ENCODE assay signal across 25 cellular contexts in genomic region chr14:50603565-50603964, GRCh38.
"Had no signal": no experiment of that assay in that cellular context is flagged by ENCODE, and none has a peak within 500 bp of the region (broad histone marks: within the 10 kb centered on the region; RNA-seq: fewer than 3 reads in every experiment).

No MANE protein-coding gene starts in this region.

- H3K4me3 ChIP-seq: adrenal gland, right atrium auricular region, SJSA1, skin epidermis had no signal

- ATAC-seq: activated CD4-positive, CD25-positive, alpha-beta regulatory T cell treated with anti-CD3 and anti-CD28 coated beads, Interleukin-2, amount 50 U/mL, for 24 hours; effector memory CD8-positive, alpha-beta T cell; left ventricle myocardium superior; natural killer cell treated with Interleukin-12 subunit alpha and Interleukin-12 subunit beta and Interleukin-15 and Interleukin-18, amount 100 ng/mL, for 72 hours had no signal

- H3K4me3 Mint-ChIP-seq: activated naive CD4-positive, alpha-beta T cell treated with anti-CD3 and anti-CD28 coated beads, Interleukin-2, amount 50 U/mL, for 24 hours; activated T-cell treated with anti-CD3 and anti-CD28 coated beads, Interleukin-2, amount 50 U/mL, for 24 hours; central memory CD8-positive, alpha-beta T cell; dendritic cell treated with granulocyte-macrophage colony-stimulating factor and Interleukin-4, amounts not matched to agents 40 ng/mL and 50 ng/mL, for 4 days; effector memory CD8-positive, alpha-beta T cell; memory B cell; natural killer cell treated with Interleukin-12 subunit alpha and Interleukin-12 subunit beta and Interleukin-15 and Interleukin-18, amount 100 ng/mL, for 72 hours; T-helper 2 cell treated with Interferon-gamma antibody and Interleukin-4, amounts not matched to agents 5 μg/mL and 100 μg/mL, for 36 hours had no signal

- H3K9me3 Mint-ChIP-seq: activated naive CD4-positive, alpha-beta T cell treated with anti-CD3 and anti-CD28 coated beads, Interleukin-2, amount 50 U/mL, for 24 hours; activated T-cell treated with anti-CD3 and anti-CD28 coated beads, Interleukin-2, amount 50 U/mL, for 24 hours; central memory CD8-positive, alpha-beta T cell; dendritic cell treated with granulocyte-macrophage colony-stimulating factor and Interleukin-4, amounts not matched to agents 40 ng/mL and 50 ng/mL, for 4 days; effector memory CD8-positive, alpha-beta T cell; memory B cell; natural killer cell treated with Interleukin-12 subunit alpha and Interleukin-12 subunit beta and Interleukin-15 and Interleukin-18, amount 100 ng/mL, for 72 hours; T-helper 2 cell treated with Interferon-gamma antibody and Interleukin-4, amounts not matched to agents 5 μg/mL and 100 μg/mL, for 36 hours had no signal

- H3K4me1 ChIP-seq: adrenal gland, right atrium auricular region had no signal

- H3K36me3 ChIP-seq: adrenal gland, right atrium auricular region, SJSA1 had no signal

- H3K27ac Mint-ChIP-seq: activated naive CD4-positive, alpha-beta T cell treated with anti-CD3 and anti-CD28 coated beads, Interleukin-2, amount 50 U/mL, for 24 hours; activated T-cell treated with anti-CD3 and anti-CD28 coated beads, Interleukin-2, amount 50 U/mL, for 24 hours; dendritic cell treated with granulocyte-macrophage colony-stimulating factor and Interleukin-4, amounts not matched to agents 40 ng/mL and 50 ng/mL, for 4 days; effector memory CD8-positive, alpha-beta T cell; memory B cell; natural killer cell treated with Interleukin-12 subunit alpha and Interleukin-12 subunit beta and Interleukin-15 and Interleukin-18, amount 100 ng/mL, for 72 hours; progenitor cell of endocrine pancreas; T-helper 2 cell treated with Interferon-gamma antibody and Interleukin-4, amounts not matched to agents 5 μg/mL and 100 μg/mL, for 36 hours had no signal

- H3K27ac ChIP-seq: adrenal gland, right atrium auricular region, SJSA1, skin epidermis had no signal

- H3K27me3 ChIP-seq: adrenal gland, right atrium auricular region, SJSA1 had no signal

- DNase-seq: activated CD4-positive, alpha-beta T cell treated with anti-CD3 and anti-CD28 coated beads, Interleukin-2, amount 50 U/mL, for 4 hours; activated effector memory CD4-positive, alpha-beta T cell treated with anti-CD3 and anti-CD28 coated beads, Interleukin-2, amount 50 U/mL, for 16 hours; activated T-cell treated with anti-CD3 and anti-CD28 coated beads, Interleukin-2, amount 50 U/mL, for 24 hours; adrenal gland; effector memory CD8-positive, alpha-beta T cell; hippocampal formation; left ventricle myocardium superior; nucleus accumbens; stimulated activated CD4-positive, alpha-beta T cell treated with anti-CD3 and anti-CD28 coated beads, Interleukin-15, amount 100 ng/mL, for 24 hours; stimulated activated CD4-positive, alpha-beta T cell treated with anti-CD3 and anti-CD28 coated beads, Interleukin-4, amount 100 ng/mL, for 4 hours; stimulated activated CD8-positive, alpha-beta memory T cell treated with anti-CD3 and anti-CD28 coated beads, Interleukin-4, amount 100 ng/mL, for 48 hours; stimulated activated naive CD4-positive, alpha-beta T cell treated with Interleukin-2 at 50 U/mL for 16 hours; substantia nigra; trophoblast cell had no signal

- H3K4me1 Mint-ChIP-seq: activated naive CD4-positive, alpha-beta T cell treated with anti-CD3 and anti-CD28 coated beads, Interleukin-2, amount 50 U/mL, for 24 hours; central memory CD8-positive, alpha-beta T cell; memory B cell had no signal

- H3K36me3 Mint-ChIP-seq: activated naive CD4-positive, alpha-beta T cell treated with anti-CD3 and anti-CD28 coated beads, Interleukin-2, amount 50 U/mL, for 24 hours; memory B cell; natural killer cell treated with Interleukin-12 subunit alpha and Interleukin-12 subunit beta and Interleukin-15 and Interleukin-18, amount 100 ng/mL, for 72 hours had no signal

- H3K9me3 ChIP-seq: adrenal gland, right atrium auricular region, SJSA1 had no signal

- H3K27me3 Mint-ChIP-seq: activated naive CD4-positive, alpha-beta T cell treated with anti-CD3 and anti-CD28 coated beads, Interleukin-2, amount 50 U/mL, for 24 hours; activated T-cell treated with anti-CD3 and anti-CD28 coated beads, Interleukin-2, amount 50 U/mL, for 24 hours; central memory CD8-positive, alpha-beta T cell; dendritic cell treated with granulocyte-macrophage colony-stimulating factor and Interleukin-4, amounts not matched to agents 40 ng/mL and 50 ng/mL, for 4 days; effector memory CD8-positive, alpha-beta T cell; memory B cell; natural killer cell treated with Interleukin-12 subunit alpha and Interleukin-12 subunit beta and Interleukin-15 and Interleukin-18, amount 100 ng/mL, for 72 hours had no signal
